24 cellular contexts compared by ENCODE assay signal in the genomic region with DNA sequence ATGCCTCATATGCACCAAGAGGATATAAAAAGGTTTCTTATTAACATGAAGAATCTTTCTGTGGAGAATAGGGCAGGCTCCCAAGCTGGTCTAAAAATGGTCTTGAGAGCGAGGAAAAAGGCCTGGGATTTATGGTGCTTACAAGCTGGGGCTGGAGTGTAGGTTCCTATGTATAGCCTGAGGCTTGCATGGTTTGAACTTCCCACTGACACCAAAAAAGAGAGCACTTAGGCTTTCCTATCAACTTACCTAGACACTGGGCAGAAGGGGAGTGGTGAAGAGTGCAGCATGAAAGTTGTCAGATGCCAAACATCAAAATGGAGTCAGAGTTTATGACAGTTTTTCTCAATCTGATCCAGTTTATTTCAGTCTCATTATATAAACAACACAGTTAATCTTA.
"Had no signal": no experiment of that assay in that cellular context is flagged by ENCODE, and none has a peak within 500 bp of the region (broad histone marks: within the 10 kb centered on the region; RNA-seq: fewer than 3 reads in every experiment).

No MANE protein-coding gene starts in this region.

- H3K36me3 Mint-ChIP-seq: naive thymus-derived CD8-positive, alpha-beta T cell; natural killer cell treated with Interleukin-12 subunit alpha and Interleukin-12 subunit beta and Interleukin-15 and Interleukin-18, amount 100 ng/mL, for 72 hours; stimulated activated effector memory CD8-positive, alpha-beta T cell treated with anti-CD3 and anti-CD28 coated beads, Interleukin-12 subunit alpha, Interleukin-12 subunit beta, amount 100 ng/mL, for 72 hours; stimulated activated naive B cell treated with anti-CD40 and anti-IgM and Interleukin-4, amounts not matched to agents 10 μg/mL and 1 μg/mL and 100 μg/mL, for 72 hours had no signal

- H3K4me1 Mint-ChIP-seq: naive thymus-derived CD8-positive, alpha-beta T cell; nephron progenitor cell; neural crest cell; stimulated activated effector memory CD8-positive, alpha-beta T cell treated with anti-CD3 and anti-CD28 coated beads, Interleukin-12 subunit alpha, Interleukin-12 subunit beta, amount 100 ng/mL, for 72 hours; stimulated activated naive B cell treated with anti-CD40 and anti-IgM and Interleukin-4, amounts not matched to agents 10 μg/mL and 1 μg/mL and 100 μg/mL, for 72 hours had no signal

- H3K27ac Mint-ChIP-seq: naive thymus-derived CD8-positive, alpha-beta T cell; natural killer cell treated with Interleukin-12 subunit alpha and Interleukin-12 subunit beta and Interleukin-15 and Interleukin-18, amount 100 ng/mL, for 72 hours; nephron progenitor cell; progenitor cell of endocrine pancreas; stimulated activated effector memory CD8-positive, alpha-beta T cell treated with anti-CD3 and anti-CD28 coated beads, Interleukin-12 subunit alpha, Interleukin-12 subunit beta, amount 100 ng/mL, for 72 hours; stimulated activated naive B cell treated with anti-CD40 and anti-IgM and Interleukin-4, amounts not matched to agents 10 μg/mL and 1 μg/mL and 100 μg/mL, for 72 hours; stimulated activated naive CD8-positive, alpha-beta T cell treated with anti-CD3 and anti-CD28 coated beads, Interleukin-15, Interleukin-2, amounts not matched to agents 100 ng/mL and 50 ng/mL, for 24 hours had no signal

- H3K27me3 Mint-ChIP-seq: naive thymus-derived CD8-positive, alpha-beta T cell; natural killer cell treated with Interleukin-12 subunit alpha and Interleukin-12 subunit beta and Interleukin-15 and Interleukin-18, amount 100 ng/mL, for 72 hours; progenitor cell of endocrine pancreas; stimulated activated naive B cell treated with anti-CD40 and anti-IgM and Interleukin-4, amounts not matched to agents 10 μg/mL and 1 μg/mL and 100 μg/mL, for 72 hours; stimulated activated naive CD8-positive, alpha-beta T cell treated with anti-CD3 and anti-CD28 coated beads, Interleukin-15, Interleukin-2, amounts not matched to agents 100 ng/mL and 50 ng/mL, for 24 hours had no signal

- ATAC-seq: naive thymus-derived CD8-positive, alpha-beta T cell; natural killer cell treated with Interleukin-12 subunit alpha and Interleukin-12 subunit beta and Interleukin-15 and Interleukin-18, amount 100 ng/mL, for 72 hours; psoas muscle; right cardiac atrium; right lobe of liver; stimulated activated effector memory CD8-positive, alpha-beta T cell treated with anti-CD3 and anti-CD28 coated beads, Interleukin-12 subunit alpha, Interleukin-12 subunit beta, amount 100 ng/mL, for 72 hours; stimulated activated naive B cell treated with anti-CD40 and anti-IgM and Interleukin-4, amounts not matched to agents 10 μg/mL and 1 μg/mL and 100 μg/mL, for 72 hours had no signal

- H3K9me3 Mint-ChIP-seq: nephron progenitor cell; neural crest cell; stimulated activated naive B cell treated with anti-CD40 and anti-IgM and Interleukin-4, amounts not matched to agents 10 μg/mL and 1 μg/mL and 100 μg/mL, for 72 hours had no signal

- H3K4me3 Mint-ChIP-seq: naive thymus-derived CD8-positive, alpha-beta T cell; natural killer cell treated with Interleukin-12 subunit alpha and Interleukin-12 subunit beta and Interleukin-15 and Interleukin-18, amount 100 ng/mL, for 72 hours; nephron progenitor cell; neural crest cell; stimulated activated effector memory CD8-positive, alpha-beta T cell treated with anti-CD3 and anti-CD28 coated beads, Interleukin-12 subunit alpha, Interleukin-12 subunit beta, amount 100 ng/mL, for 72 hours; stimulated activated naive B cell treated with anti-CD40 and anti-IgM and Interleukin-4, amounts not matched to agents 10 μg/mL and 1 μg/mL and 100 μg/mL, for 72 hours; stimulated activated naive CD8-positive, alpha-beta T cell treated with anti-CD3 and anti-CD28 coated beads, Interleukin-15, Interleukin-2, amounts not matched to agents 100 ng/mL and 50 ng/mL, for 24 hours had no signal

- DNase-seq: naive thymus-derived CD8-positive, alpha-beta T cell; nephron progenitor cell; nucleus accumbens; posterior cingulate gyrus; psoas muscle; right cardiac atrium; right lobe of liver; sigmoid colon; small intestine; stimulated activated CD4-positive, alpha-beta T cell treated with anti-CD3 and anti-CD28 coated beads, Interleukin-15, amount 100 ng/mL, for 24 hours; stimulated activated CD4-positive, alpha-beta T cell treated with anti-CD3 and anti-CD28 coated beads, Interleukin-2, amount 100 ng/mL, for 24 hours; stimulated activated CD4-positive, alpha-beta T cell treated with anti-CD3 and anti-CD28 coated beads, Interleukin-2, amount 100 ng/mL, for 48 hours; stimulated activated CD4-positive, alpha-beta T cell treated with anti-CD3 and anti-CD28 coated beads, Interleukin-4, amount 100 ng/mL, for 24 hours; stimulated activated naive B cell treated with anti-CD40 and anti-IgM and Interleukin-4, amounts not matched to agents 10 μg/mL and 1 μg/mL and 100 μg/mL, for 72 hours; stimulated activated naive CD4-positive, alpha-beta T cell treated with Interleukin-2 at 50 U/mL for 16 hours; stomach; thyroid gland; trophoblast cell; upper lobe of left lung had no signal
